In genomic region chr12:121657305-121658008, GRCh38 we compare ENCODE assay signal across 15 cellular contexts. TPM values are rescaled to one million over a fixed set of nuclear protein-coding genes. Genes with fewer than 3 reads are reported as not detected.
DNase-seq lines count a peak whose midpoint lies in the region; ATAC-seq, FAIRE-seq and TF ChIP-seq lines count a peak whose summit lies in the region.
"Had no signal": no experiment of that assay in that cellular context is flagged by ENCODE, and none has a peak within 500 bp of the region (broad histone marks: within the 10 kb centered on the region; RNA-seq: fewer than 3 reads in every experiment).

No MANE protein-coding gene starts in this region.

- no peaks in the 10 kb centered on the region; the same call in 1 of the 2 replicates for H3K27me3 Mint-ChIP-seq in WTC11 (ENCODE audit: low read depth)
- H3K27me3 Mint-ChIP-seq in stimulated activated naive B cell treated with anti-CD40 and anti-IgM and Interleukin-4, amounts not matched to agents 10 μg/mL and 1 μg/mL and 100 μg/mL, for 72 hours, result no peaks in the 10 kb centered on the region

- CTCF ChIA-PET in WTC11 (lab: Charles Lee) (interaction anchor here (0.6 to 3.8 kb wide), 10 partner anchors 9 to 215 kb away, joined by 3 to 17 read pairs (median 4); partner anchors contain the start of genes MORN3 and ORAI1), H1 (lab: Charles Lee; ENCODE audit: partially characterized antibody) (interaction anchor here (0.7 to 2.0 kb wide), 12 partner anchors 9 to 189 kb away, joined by 3 to 6 read pairs (median 3); no protein-coding TSS in a partner anchor)

- no peak overlapping the region for H2AFZ ChIP-seq in H1 (ENCODE audit: low read length)

- no peak overlapping the region for H4K5ac ChIP-seq in H1 (ENCODE audit: insufficient read length, low read depth, low read length)

- H3K4me1 Mint-ChIP-seq in WTC11, result peaks cover 29% of the 10 kb centered on the region
- H3K4me1 Mint-ChIP-seq in stimulated activated naive B cell treated with anti-CD40 and anti-IgM and Interleukin-4, amounts not matched to agents 10 μg/mL and 1 μg/mL and 100 μg/mL, for 72 hours, result peaks cover 23 to 34% of the 10 kb centered on the region in 2 donors

- 0 out of 2 replicates have a peak overlapping the region, but pooled peaks have one; percentile 10 for H2BK5ac ChIP-seq in H1 (ENCODE audit: low read depth, low read length)

- H2BK20ac ChIP-seq in H1 (ENCODE audit: low read length), result no peak overlapping the region

- H3K36me3 ChIP-seq in H1 (ENCODE audit: control insufficient read depth in 2 of 4, insufficient read depth in 4 of 4, low read length in 3 of 4), result no peaks in the 10 kb centered on the region
- H3K36me3 ChIP-seq in thyroid gland, result no peaks in the 10 kb centered on the region
- H3K36me3 ChIP-seq: pancreas had no signal

- no peak overlapping the region for H2BK120ac ChIP-seq in H1 (replicated peaks; ENCODE audit: low read depth, low read length)

- TF ChIP-seq POLR2A in H1 (IDR thresholded peaks at IDR 0.05; ENCODE audit: control extremely low read depth in 1 of 2, low read depth in 2 of 2, low read length in 2 of 2) (no peak), thyroid gland (IDR thresholded peaks at IDR 0.05) (no peak)

- DNase-seq in stimulated activated CD4-positive, alpha-beta T cell treated with anti-CD3 and anti-CD28 coated beads, Interleukin-15, amount 100 ng/mL, for 24 hours, result peak; percentile 39
- DNase-seq in stimulated activated CD4-positive, alpha-beta T cell treated with anti-CD3 and anti-CD28 coated beads, Interleukin-12 subunit alpha, Interleukin-12 subunit beta, amount 100 ng/mL, for 4 hours, result no peak
- DNase-seq in WTC11 (ENCODE audit: low spot score) (no peak), H1 (ENCODE audit: low read depth in 1 of 2, low spot score in 2 of 2) (no peak), SHP77 (lab: John Stamatoyannopoulos, UW) (no peak), DMS114 treated with DMSO at 0.1 percent for 48 hours (lab: John Stamatoyannopoulos, UW; ENCODE audit: unreplicated experiment) (no peak), thyroid gland (no peak)
- no peak for DNase-seq in stimulated activated naive B cell treated with anti-CD40 and anti-IgM and Interleukin-4, amounts not matched to agents 10 μg/mL and 1 μg/mL and 100 μg/mL, for 72 hours
- DNase-seq: body of pancreas; GF-D8; head of caudate nucleus; NCI-H2029; NK-92 treated with Interleukin-12 subunit alpha and Interleukin-12 subunit beta, amount 100 ng/mL, for 24 hours; pancreas had no signal

- H3K4me3 ChIP-seq in H1 (ENCODE audit: extremely low read depth in 1 of 4, insufficient read depth in 2 of 4, low read depth in 3 of 4, low read length in 4 of 4) (no peak overlapping the region), thyroid gland (replicated peaks in 1 of 3) (no peak overlapping the region)
- H3K4me3 ChIP-seq: body of pancreas, pancreas had no signal

- H3K4me2 ChIP-seq in H1 (ENCODE audit: insufficient read depth in 1 of 2, low read depth in 2 of 2, low read length in 2 of 2), result no peak overlapping the region

- H3K56ac ChIP-seq in H1 (replicated peaks; ENCODE audit: insufficient read length, low read depth, low read length), result no peak overlapping the region

- H3K4me1 ChIP-seq in H1 (replicated peaks in 1 of 4; ENCODE audit: control insufficient read depth in 3 of 4, insufficient read depth in 4 of 4, low read length in 3 of 4), result peaks cover 0 to 8% (median 4%) of the 10 kb centered on the region in 4 experiments; a peak in 5 of 7 replicates
- H3K4me1 ChIP-seq in thyroid gland, result no peaks in the 10 kb centered on the region
- H3K4me1 ChIP-seq: body of pancreas, pancreas had no signal

- no peaks in the 10 kb centered on the region for H3K79me1 ChIP-seq in H1 (ENCODE audit: low read depth, low read length)

- no peak for TF ChIP-seq EP300 in H1 (IDR thresholded peaks at IDR 0.05; ENCODE audit: borderline replicate concordance in 1 of 2, low read depth in 2 of 2, low read length in 2 of 2)

- H3K27ac ChIP-seq in H1 (ENCODE audit: low read depth, low read length) (no peak overlapping the region), thyroid gland (no peak overlapping the region)
- H3K27ac ChIP-seq: body of pancreas, pancreas had no signal

- no peak overlapping the region for H4K8ac ChIP-seq in H1 (ENCODE audit: extremely low read depth, insufficient read depth, low read length)

- no peaks in the 10 kb centered on the region for H3K36me3 Mint-ChIP-seq in WTC11
- peaks cover 8 to 22% of the 10 kb centered on the region in 2 donors for H3K36me3 Mint-ChIP-seq in stimulated activated naive B cell treated with anti-CD40 and anti-IgM and Interleukin-4, amounts not matched to agents 10 μg/mL and 1 μg/mL and 100 μg/mL, for 72 hours

- H4K20me1 ChIP-seq in H1 (replicated peaks in 1 of 2; ENCODE audit: control insufficient read depth in 1 of 2, insufficient read depth in 2 of 2, low read length in 2 of 2), result no peaks in the 10 kb centered on the region

- no peaks in the 10 kb centered on the region for H3K79me2 ChIP-seq in H1 (ENCODE audit: control insufficient read depth in 1 of 2, insufficient read depth in 2 of 2, low read length in 2 of 2)

- no peak overlapping the region for H3K23ac ChIP-seq in H1 (ENCODE audit: insufficient read length)

- no peak for FAIRE-seq in H1 (lab: Jason Lieb, UNC)
- FAIRE-seq: pancreas had no signal

- H3K27me3 ChIP-seq in H1 (replicated peaks in 1 of 4; ENCODE audit: control insufficient read depth in 3 of 4, extremely low read depth in 1 of 4, insufficient read depth in 3 of 4, low read length in 3 of 4) (no peaks in the 10 kb centered on the region), thyroid gland (no peaks in the 10 kb centered on the region)
- H3K27me3 ChIP-seq: body of pancreas, pancreas had no signal

- no peak overlapping the region for H3K4me3 Mint-ChIP-seq in WTC11
- no peak overlapping the region for H3K4me3 Mint-ChIP-seq in stimulated activated naive B cell treated with anti-CD40 and anti-IgM and Interleukin-4, amounts not matched to agents 10 μg/mL and 1 μg/mL and 100 μg/mL, for 72 hours

- TF ChIP-seq CTCF in WTC11 (IDR thresholded peaks at IDR 0.05), result no peak
- TF ChIP-seq CTCF in H1 (IDR thresholded peaks at IDR 0.05; ENCODE audit: control extremely low read depth in 1 of 3, insufficient read depth in 1 of 3, low read depth in 1 of 3, low read length in 3 of 3), result no peak
- TF ChIP-seq CTCF in thyroid gland (IDR thresholded peaks at IDR 0.05), result no peak

- H2BK15ac ChIP-seq in H1 (ENCODE audit: low read length), result no peak overlapping the region

- intact Hi-C loops in thyroid gland (cut with DNase I), result no loop called here

- H3K18ac ChIP-seq in H1 (ENCODE audit: extremely low read depth, low read length), result no peak overlapping the region

- no peak overlapping the region for H2AK5ac ChIP-seq in H1 (ENCODE audit: low read depth, low read length)

- ATAC-seq in WTC11, result no peak
- ATAC-seq in stimulated activated naive B cell treated with anti-CD40 and anti-IgM and Interleukin-4, amounts not matched to agents 10 μg/mL and 1 μg/mL and 100 μg/mL, for 72 hours (replicated peaks), result no peak
- ATAC-seq: body of pancreas, left lobe of liver had no signal

- H2BK12ac ChIP-seq in H1 (ENCODE audit: low read depth, low read length), result no peak overlapping the region

- H3K9me3 ChIP-seq in H1 (ENCODE audit: insufficient read depth in 2 of 2, low read depth in 1 of 2, low read length in 1 of 2) (no peaks in the 10 kb centered on the region), thyroid gland (no peaks in the 10 kb centered on the region)
- H3K9me3 ChIP-seq: body of pancreas, pancreas had no signal

- no peak overlapping the region for H3K9ac ChIP-seq in H1 (replicated peaks in 1 of 4; ENCODE audit: extremely low read depth in 1 of 4, low read depth in 3 of 4, low read length in 3 of 4)

- H3K14ac ChIP-seq in H1 (ENCODE audit: insufficient read length), result no peak overlapping the region

- no peaks in the 10 kb centered on the region for H3K9me3 Mint-ChIP-seq in WTC11
- H3K9me3 Mint-ChIP-seq in stimulated activated naive B cell treated with anti-CD40 and anti-IgM and Interleukin-4, amounts not matched to agents 10 μg/mL and 1 μg/mL and 100 μg/mL, for 72 hours, result peaks cover 1 to 4% of the 10 kb centered on the region in 2 donors

- POLR2A ChIA-PET in WTC11 (lab: Charles Lee), result no interaction called here
- POLR2A ChIA-PET in H1 (lab: Charles Lee; ENCODE audit: partially characterized antibody), result interaction anchor here (0.6 to 3.2 kb wide), 12 partner anchors 14 to 100 kb away, joined by 3 to 14 read pairs (median 4); partner anchors contain the start of genes KDM2B and ORAI1

- H3K23me2 ChIP-seq in H1 (ENCODE audit: low read depth, low read length), result no peaks in the 10 kb centered on the region; the same call in 1 of the 2 replicates

- TF ChIP-seq RAD21 in H1 (IDR thresholded peaks at IDR 0.05 in 1 of 2, conservative IDR thresholded peaks at IDR 0.05 in 1 of 2; ENCODE audit: low read depth in 2 of 2, low read length in 2 of 2), result no peak

- no peak overlapping the region for H3K4ac ChIP-seq in H1 (replicated peaks; ENCODE audit: insufficient read length, low read depth, low read length)

- WGBS in H1 (ENCODE audit: extremely low coverage in 1 of 2, insufficient coverage in 1 of 2, insufficient read length in 1 of 2, insufficient replicate concordance in 2 of 2, low coverage in 1 of 2, low lambda C conversion rate in 2 of 2, missing lambda C conversion rate in 1 of 2), 2 experiments, result 96% methylated on average over 18 of the region's 18 CpGs; no CpG with 5 or more reads in 1 of the 2 experiments
- 90% methylated on average over 18 of the region's 18 CpGs for WGBS in thyroid gland, 2 donors

- peak overlapping the region; percentile 26 for H3K27ac Mint-ChIP-seq in WTC11
- H3K27ac Mint-ChIP-seq in stimulated activated naive B cell treated with anti-CD40 and anti-IgM and Interleukin-4, amounts not matched to agents 10 μg/mL and 1 μg/mL and 100 μg/mL, for 72 hours, result peak overlapping the region; percentile 59

- H4K91ac ChIP-seq in H1 (replicated peaks; ENCODE audit: insufficient read length, low read length), result no peak overlapping the region

RNA-seq across cellular contexts. Expression of gene MORN3, which starts 12.0 kb away (rescaled TPM):
- total RNA-seq in WTC11 (2021) (0.37 to 0.80 TPM (median 0.50 TPM) in 3 replicates), thyroid gland (1 to 10 TPM in 3 of 4 donors, under 1 TPM in 1; 0.40 to 2.3 (median 1.1) TPM)
- 0.34 and 0.93 TPM in 2 replicates for total RNA-seq in H1 (2021; fragmentation: NEBNext Ultra II Directional; extraction: Animal tissue kit (Norgen Biotek cat#: 25700))
- polyA plus RNA-seq in H1 (2011; rRNA removed), result 0.22 and 0.39 TPM in 2 replicates
- polyA plus RNA-seq in H1 (2011; cell fraction: cytosol; rRNA removed), result 0.87 TPM
- 0.20 TPM for polyA plus RNA-seq in H1 (2011; cell fraction: nucleus; rRNA removed)
- 0.51 to 0.70 TPM (median 0.66 TPM) in 4 replicates for polyA plus RNA-seq in H1 (2012, experiment 1 of 2)
- polyA plus RNA-seq in H1 (2012, experiment 2 of 2), result 0.18 TPM
- 0.47 TPM for polyA plus RNA-seq in H1 (2013, experiment 1 of 2)
- 0.61 TPM for polyA plus RNA-seq in H1 (2013, experiment 2 of 2)
- polyA minus RNA-seq in H1 (2011; rRNA and poly(A)+ RNA removed), result 0.10 and 0.44 TPM in 2 replicates
- not detected for polyA minus RNA-seq in H1 (2011; cell fraction: cytosol; rRNA and poly(A)+ RNA removed)
- not detected for polyA minus RNA-seq in H1 (2011; cell fraction: nucleus; rRNA and poly(A)+ RNA removed)
- total RNA-seq: body of pancreas, left lobe of liver had no signal

RNA-seq across cellular contexts. Expression of gene ORAI1, which starts 31.1 kb away (rescaled TPM):
- 27.7 to 28.9 TPM (median 28.6 TPM) in 3 replicates for total RNA-seq in WTC11 (2021)
- total RNA-seq in H1 (2021; fragmentation: NEBNext Ultra II Directional; extraction: Animal tissue kit (Norgen Biotek cat#: 25700)), result 28.4 and 29.9 TPM in 2 replicates
- 71.5 and 101 TPM in 2 replicates for polyA plus RNA-seq in H1 (2011; rRNA removed)
- 41.8 TPM for polyA plus RNA-seq in H1 (2011; cell fraction: cytosol; rRNA removed)
- polyA plus RNA-seq in H1 (2011; cell fraction: nucleus; rRNA removed), result 39.3 TPM
- 16.2 to 31.6 TPM (median 27.3 TPM) in 4 replicates for polyA plus RNA-seq in H1 (2012, experiment 1 of 2)
- 24.8 TPM for polyA plus RNA-seq in H1 (2012, experiment 2 of 2)
- polyA plus RNA-seq in H1 (2013, experiment 1 of 2), result 27.2 TPM
- polyA plus RNA-seq in H1 (2013, experiment 2 of 2), result 31.4 TPM
- polyA minus RNA-seq in H1 (2011; rRNA and poly(A)+ RNA removed), result 21.6 and 29.6 TPM in 2 replicates
- polyA minus RNA-seq in H1 (2011; cell fraction: cytosol; rRNA and poly(A)+ RNA removed), result 46.5 TPM
- polyA minus RNA-seq in H1 (2011; cell fraction: nucleus; rRNA and poly(A)+ RNA removed), result 26.7 TPM
- total RNA-seq in thyroid gland, result 10 to 100 TPM; 12.7 to 27.1 (median 17.0) TPM

RNA-seq across cellular contexts. Expression of gene TMEM120B, which starts 55.1 kb away (rescaled TPM):
- total RNA-seq in WTC11 (2021) (30.7 to 36.9 TPM (median 33.6 TPM) in 3 replicates), thyroid gland (10 to 100 TPM; 12.5 to 15.4 (median 14.2) TPM)
- 26.0 and 29.1 TPM in 2 replicates for total RNA-seq in H1 (2021; fragmentation: NEBNext Ultra II Directional; extraction: Animal tissue kit (Norgen Biotek cat#: 25700))
- 22.0 and 31.2 TPM in 2 replicates for polyA plus RNA-seq in H1 (2011; rRNA removed)
- polyA plus RNA-seq in H1 (2011; cell fraction: cytosol; rRNA removed), result 21.3 TPM
- polyA plus RNA-seq in H1 (2011; cell fraction: nucleus; rRNA removed), result 90.2 TPM
- polyA plus RNA-seq in H1 (2012, experiment 1 of 2), result 15.8 to 21.0 TPM (median 18.0 TPM) in 4 replicates
- 11.9 TPM for polyA plus RNA-seq in H1 (2012, experiment 2 of 2)
- 31.3 TPM for polyA plus RNA-seq in H1 (2013, experiment 1 of 2)
- 29.9 TPM for polyA plus RNA-seq in H1 (2013, experiment 2 of 2)
- polyA minus RNA-seq in H1 (2011; rRNA and poly(A)+ RNA removed), result 35.4 and 36.4 TPM in 2 replicates
- polyA minus RNA-seq in H1 (2011; cell fraction: cytosol; rRNA and poly(A)+ RNA removed), result 16.7 TPM
- 25.9 TPM for polyA minus RNA-seq in H1 (2011; cell fraction: nucleus; rRNA and poly(A)+ RNA removed)
